28 cellular contexts compared by ENCODE assay signal in genomic region chr9:126832440-126832839, GRCh38. TPM values are rescaled to one million over a fixed set of nuclear protein-coding genes. Genes with fewer than 3 reads are reported as not detected.
DNase-seq lines count a peak whose midpoint lies in the region; ATAC-seq and TF ChIP-seq lines count a peak whose summit lies in the region.
"Had no signal": no experiment of that assay in that cellular context is flagged by ENCODE, and none has a peak within 500 bp of the region (broad histone marks: within the 10 kb centered on the region; RNA-seq: fewer than 3 reads in every experiment).

No MANE protein-coding gene starts in this region.

- H3K4me1 ChIP-seq in breast epithelium, result no peaks in the 10 kb centered on the region
- H3K4me1 ChIP-seq: BE2C, SJSA1 had no signal

- intact Hi-C loops in MCF 10A (cut with micrococcal nuclease) (no loop called here), breast epithelium (cut with DNase I; ENCODE audit: low total_unique reads) (no loop called here)
- intact Hi-C loops in activated CD4-positive, alpha-beta T cell treated with anti-CD3 and anti-CD28 coated beads, Interleukin-2, amount 10 ng/mL, durations not matched to agents 24 days and 14 days (cut with micrococcal nuclease), result no loop called here

- H3K27ac Mint-ChIP-seq in MCF 10A (ENCODE audit: low read depth, unreplicated experiment), result peak overlapping the region; percentile 23
- no peak overlapping the region for H3K27ac Mint-ChIP-seq in activated CD4-positive, alpha-beta T cell treated with anti-CD3 and anti-CD28 coated beads, Interleukin-2, amount 10 ng/mL, durations not matched to agents 24 days and 14 days
- H3K27ac Mint-ChIP-seq: CD14-positive monocyte, GM23338, H9 had no signal

- TF ChIP-seq POLR2A in breast epithelium (IDR thresholded peaks at IDR 0.05) (no peak), GM18505 (IDR thresholded peaks at IDR 0.05; ENCODE audit: borderline replicate concordance, extremely low read depth, insufficient read depth, insufficient read length) (no peak)

- H3K4me3 Mint-ChIP-seq in MCF 10A (ENCODE audit: unreplicated experiment), result no peak overlapping the region
- H3K4me3 Mint-ChIP-seq in activated CD4-positive, alpha-beta T cell treated with anti-CD3 and anti-CD28 coated beads, Interleukin-2, amount 10 ng/mL, durations not matched to agents 24 days and 14 days, result no peak overlapping the region
- H3K4me3 Mint-ChIP-seq: CD14-positive monocyte; CD8-positive, alpha-beta memory T cell; GM23338; H9; IgD-negative memory B cell had no signal

- H3K9me3 ChIP-seq in breast epithelium, result no peaks in the 10 kb centered on the region
- H3K9me3 ChIP-seq in MG63, result no peaks in the 10 kb centered on the region
- H3K9me3 ChIP-seq: BE2C, SJSA1 had no signal

- H3K4me1 Mint-ChIP-seq in MCF 10A (ENCODE audit: insufficient read depth, unreplicated experiment), result peaks cover 16% of the 10 kb centered on the region
- peaks cover 26% of the 10 kb centered on the region for H3K4me1 Mint-ChIP-seq in activated CD4-positive, alpha-beta T cell treated with anti-CD3 and anti-CD28 coated beads, Interleukin-2, amount 10 ng/mL, durations not matched to agents 24 days and 14 days
- H3K4me1 Mint-ChIP-seq: GM23338, H9 had no signal

- H3K27me3 ChIP-seq in breast epithelium (no peaks in the 10 kb centered on the region), MG63 (no peaks in the 10 kb centered on the region)
- H3K27me3 ChIP-seq: BE2C, SJSA1 had no signal

- no peak for TF ChIP-seq CTCF in MCF 10A (IDR thresholded peaks at IDR 0.05; ENCODE audit: unreplicated experiment)
- TF ChIP-seq CTCF in breast epithelium (IDR thresholded peaks at IDR 0.05), result no peak

- no peak for ATAC-seq in GM18505 (IDR thresholded peaks at IDR 0.05; ENCODE audit: unreplicated experiment)
- ATAC-seq: GM23338 had no signal

- peaks cover 75% of the 10 kb centered on the region for H3K36me3 Mint-ChIP-seq in MCF 10A (ENCODE audit: insufficient read depth, unreplicated experiment)
- peaks cover 45% of the 10 kb centered on the region for H3K36me3 Mint-ChIP-seq in activated CD4-positive, alpha-beta T cell treated with anti-CD3 and anti-CD28 coated beads, Interleukin-2, amount 10 ng/mL, durations not matched to agents 24 days and 14 days (ENCODE audit: low read depth)

- no peaks in the 10 kb centered on the region for H3K36me3 ChIP-seq in breast epithelium
- H3K36me3 ChIP-seq in MG63, result peaks cover 52% of the 10 kb centered on the region

- no peak overlapping the region for H3K27ac ChIP-seq in breast epithelium
- H3K27ac ChIP-seq in caudate nucleus (ENCODE audit: low read depth, low read length), result peak overlapping the region; percentile 89
- H3K27ac ChIP-seq in temporal lobe (ENCODE audit: low read depth, low read length), result peak overlapping the region; percentile 84
- H3K27ac ChIP-seq: KMS-11, SJSA1 had no signal

- H3K27me3 Mint-ChIP-seq in MCF 10A (ENCODE audit: insufficient read depth, unreplicated experiment), result no peaks in the 10 kb centered on the region
- no peaks in the 10 kb centered on the region for H3K27me3 Mint-ChIP-seq in activated CD4-positive, alpha-beta T cell treated with anti-CD3 and anti-CD28 coated beads, Interleukin-2, amount 10 ng/mL, durations not matched to agents 24 days and 14 days
- H3K27me3 Mint-ChIP-seq: CD8-positive, alpha-beta memory T cell; IgD-negative memory B cell had no signal

- POLR2A ChIA-PET in MCF 10A (lab: Yijun Ruan, JAX), result interaction anchor here (0.9 to 1.5 kb wide), 3 partner anchors 23 to 27 kb away, joined by 3 to 5 read pairs (median 5); no protein-coding TSS in a partner anchor

- no peaks in the 10 kb centered on the region for H3K9me3 Mint-ChIP-seq in MCF 10A (ENCODE audit: unreplicated experiment)
- H3K9me3 Mint-ChIP-seq in activated CD4-positive, alpha-beta T cell treated with anti-CD3 and anti-CD28 coated beads, Interleukin-2, amount 10 ng/mL, durations not matched to agents 24 days and 14 days, result no peaks in the 10 kb centered on the region
- H3K9me3 Mint-ChIP-seq: CD14-positive monocyte; CD8-positive, alpha-beta memory T cell; GM23338; H9; IgD-negative memory B cell had no signal

- DNase-seq in MCF 10A (ENCODE audit: unreplicated experiment) (no peak), breast epithelium (ENCODE audit: low spot score in 2 of 2) (no peak), caudate nucleus (lab: John Stamatoyannopoulos, UW) (no peak), medulla oblongata (ENCODE audit: extremely low spot score) (peak; percentile 60), MG63 (no peak)
- no peak for DNase-seq in activated CD4-positive, alpha-beta T cell treated with anti-CD3 and anti-CD28 coated beads, Interleukin-2, amount 10 ng/mL, durations not matched to agents 24 days and 14 days
- DNase-seq: 8988T; ACHN; BE2C; CD8-positive, alpha-beta memory T cell; DMS 273 treated with DMSO at 0.1 percent for 48 hours; DMS79 treated with DMSO at 0.1 percent for 48 hours; H9; NCI-H1092; NCI-H1417 treated with DMSO at 0.1 percent for 48 hours; NCI-H1694 treated with DMSO at 0.1 percent for 48 hours; NCI-H2081; NCI-H2227 treated with DMSO at 0.1 percent for 48 hours; NCI-H69; Right ventricle myocardium superior; RPMI8226 had no signal

- CTCF ChIA-PET in MCF 10A (lab: Yijun Ruan, JAX), result interaction anchor here (1.0 to 1.5 kb wide), 3 partner anchors 12 to 126 kb away, joined by 3 read pairs; no protein-coding TSS in a partner anchor

- no TSS peak for BruUV-seq in MCF 10A (replicated peaks; lab: Mats Ljungman, UMichigan)

- H3K4me3 ChIP-seq in breast epithelium (no peak overlapping the region), MG63 (no peak overlapping the region)
- H3K4me3 ChIP-seq: GM23338, SJSA1 had no signal

RNA-seq across cellular contexts. Expression of gene ZBTB43, which starts 27.6 kb away (rescaled TPM):
- total RNA-seq in MCF 10A (2022), result 32.4 and 44.2 TPM in 2 replicates
- total RNA-seq in breast epithelium, result 10 to 100 TPM; 10.9 to 20.6 (median 13.1) TPM
- 51.9 TPM for total RNA-seq in temporal lobe
- total RNA-seq in activated CD4-positive, alpha-beta T cell treated with anti-CD3 and anti-CD28 coated beads, Interleukin-2, amount 10 ng/mL, durations not matched to agents 24 days and 14 days, result 10.6 and 18.8 TPM in 2 replicates
- 3.2 and 3.8 TPM in 2 replicates for total RNA-seq in MG63 (2014; rRNA removed; shearing (Covaris generic); ENCODE audit: low replicate concordance)

RNA-seq across cellular contexts. Expression of gene ZBTB34, which starts 28.0 kb away (rescaled TPM):
- total RNA-seq in MCF 10A (2022) (4.6 and 6.9 TPM in 2 replicates), breast epithelium (10 to 100 TPM in 2 of 3 donors, 1 to 10 TPM in 1; 9.2 to 13.9 (median 12.2) TPM), temporal lobe (59.5 TPM)
- total RNA-seq in activated CD4-positive, alpha-beta T cell treated with anti-CD3 and anti-CD28 coated beads, Interleukin-2, amount 10 ng/mL, durations not matched to agents 24 days and 14 days, result 7.0 and 7.6 TPM in 2 replicates
- 2.3 and 2.5 TPM in 2 replicates for total RNA-seq in MG63 (2014; rRNA removed; shearing (Covaris generic); ENCODE audit: low replicate concordance)

Comparison
In these comparisons a context has a peak if more than half of its experiments do, and no peak if none do; other contexts are left out.
1. H3K27ac ChIP-seq: peak in caudate nucleus (single experiment) and temporal lobe (single experiment); none in breast epithelium (0 of 2).